In the genomic region with DNA sequence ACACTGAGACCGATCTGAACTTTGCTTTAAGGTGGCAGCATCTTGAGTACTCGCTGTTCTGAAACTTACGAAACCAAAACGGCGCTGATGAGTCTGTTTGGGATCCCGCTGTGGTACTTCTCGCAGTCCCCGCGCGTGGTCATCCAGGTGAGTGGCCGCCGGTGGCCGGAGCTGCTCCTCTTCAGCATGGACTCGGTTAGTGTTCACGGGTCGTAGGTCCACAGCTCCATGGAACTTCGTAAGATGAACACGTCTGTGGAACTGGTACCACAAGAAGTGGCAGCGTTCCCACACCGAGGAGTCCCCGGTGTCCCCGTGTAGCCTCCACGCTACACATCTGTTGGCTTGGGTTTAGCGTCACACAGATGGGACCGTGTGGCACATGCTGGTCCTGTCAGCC, we compare ENCODE assay signal across 23 cellular contexts. TPM values are rescaled to one million over a fixed set of nuclear protein-coding genes. Genes with fewer than 3 reads are reported as not detected.
DNase-seq lines count a peak whose midpoint lies in the region; ATAC-seq, FAIRE-seq and TF ChIP-seq lines count a peak whose summit lies in the region.
"Had no signal": no experiment of that assay in that cellular context is flagged by ENCODE, and none has a peak within 500 bp of the region (broad histone marks: within the 10 kb centered on the region; RNA-seq: fewer than 3 reads in every experiment).

No MANE protein-coding gene starts in this region.

- POLR2A ChIA-PET in HepG2 (lab: Yijun Ruan, JAX) = no interaction called here

- no peak for TF ChIP-seq CTCF in liver (IDR thresholded peaks at IDR 0.05; ENCODE audit: low read depth, low read length, missing input control)
- TF ChIP-seq CTCF in HepG2 (CRISPR knock-in tag; IDR thresholded peaks at IDR 0.05) = no peak
- no peak for TF ChIP-seq CTCF in fibroblast of lung (conservative IDR thresholded peaks at IDR 0.05 in 1 of 2, IDR thresholded peaks at IDR 0.05 in 1 of 2; ENCODE audit: low read depth in 1 of 2, low read length in 2 of 2)
- no peak for TF ChIP-seq CTCF in gastrocnemius medialis (IDR thresholded peaks at IDR 0.05 in 4 of 5, conservative IDR thresholded peaks at IDR 0.05 in 1 of 5)
- no peak for TF ChIP-seq CTCF in mesothelial cell of epicardium (IDR thresholded peaks at IDR 0.05; ENCODE audit: unreplicated experiment)

- peak overlapping the region; percentile 97 to 100 for H3K27ac ChIP-seq in liver (ENCODE audit: low read depth in 1 of 2, low read length in 2 of 2)
- no peak overlapping the region for H3K27ac ChIP-seq in HepG2 (ENCODE audit: extremely low read length, insufficient read depth, low read length)
- H3K27ac ChIP-seq in fibroblast of lung (ENCODE audit: insufficient read depth, low read length) = peak overlapping the region; percentile 95
- peak overlapping the region; percentile 76 to 84 (median 78) for H3K27ac ChIP-seq in gastrocnemius medialis
- H3K27ac ChIP-seq: BLaER1 had no signal

- H3K4me1 Mint-ChIP-seq in mesothelial cell of epicardium = no peaks in the 10 kb centered on the region

- in situ Hi-C loops in HepG2 (cut with HindIII; ENCODE audit: extremely low pct_ligation_motif_present, low pct_unique_long_range_greater_than_20kb) = no loop called here
- in situ Hi-C loops in gastrocnemius medialis (cut with MboI; ENCODE audit: low sequenced_read_pairs in 4 of 4) = loop anchor here in 1 of 4 donors (10.0 kb wide), 1 partner anchor 81 kb away; no protein-coding TSS in a partner anchor

- WGBS in liver = 97% methylated on average over 25 of the region's 25 CpGs
- WGBS in HepG2 (ENCODE audit: low lambda C conversion rate) = 97% methylated on average over 22 of the region's 25 CpGs

- TF ChIP-seq RAD21 in liver (IDR thresholded peaks at IDR 0.05) = no peak
- no peak for TF ChIP-seq RAD21 in HepG2 (CRISPR knock-in tag; IDR thresholded peaks at IDR 0.05)

- no peak overlapping the region for H3K27ac Mint-ChIP-seq in mesothelial cell of epicardium
- H3K27ac Mint-ChIP-seq: effector memory CD8-positive, alpha-beta T cell had no signal

- H3K4me3 Mint-ChIP-seq in mesothelial cell of epicardium = no peak overlapping the region
- H3K4me3 Mint-ChIP-seq: effector memory CD8-positive, alpha-beta T cell; naive B cell had no signal

- H3K36me3 Mint-ChIP-seq in mesothelial cell of epicardium = peaks cover 49% of the 10 kb centered on the region

- TF ChIP-seq POLR2A in HepG2 (IDR thresholded peaks at IDR 0.05; ENCODE audit: insufficient read depth in 1 of 2, low read depth in 2 of 2, low read length in 2 of 2) (no peak), gastrocnemius medialis (IDR thresholded peaks at IDR 0.05) (no peak)

- no TSS peak for BruUV-seq in HepG2 (replicated peaks; lab: Mats Ljungman, UMichigan)

- no peaks in the 10 kb centered on the region for H3K27me3 Mint-ChIP-seq in mesothelial cell of epicardium (ENCODE audit: low read depth)
- H3K27me3 Mint-ChIP-seq: effector memory CD8-positive, alpha-beta T cell; naive B cell had no signal

- ATAC-seq in HepG2 = no peak
- no peak for ATAC-seq in gastrocnemius medialis
- ATAC-seq in HG03442 (IDR thresholded peaks at IDR 0.05; ENCODE audit: unreplicated experiment) = no peak
- ATAC-seq: effector memory CD8-positive, alpha-beta T cell; stimulated activated naive CD8-positive, alpha-beta T cell treated with anti-CD3 and anti-CD28 coated beads, Interleukin-15, Interleukin-2, amounts not matched to agents 100 U/mL and 50 U/mL, for 24 hours had no signal

- DNase-seq in HepG2 (ENCODE audit: low spot score) = no peak
- no peak for DNase-seq in fibroblast of lung (ENCODE audit: low read depth in 2 of 2)
- no peak for DNase-seq in gastrocnemius medialis
- DNase-seq in NCI-H2081 (lab: John Stamatoyannopoulos, UW) = no peak
- no peak for DNase-seq in mesothelial cell of epicardium (ENCODE audit: low spot score in 2 of 2, unreplicated experiment in 2 of 2)
- DNase-seq in activated naive CD4-positive, alpha-beta T cell treated with anti-CD3 and anti-CD28 coated beads, Interleukin-2, amount 50 U/mL, for 16 hours = no peak
- DNase-seq: activated CD4-positive, alpha-beta T cell treated with anti-CD3 and anti-CD28 coated beads, Interleukin-2, amount 50 U/mL, for 4 hours; activated CD8-positive, alpha-beta memory T cell treated with anti-CD3 and anti-CD28 coated beads, Interleukin-2, amount 50 U/mL, for 4 hours; colonic mucosa; COR-L47; effector memory CD8-positive, alpha-beta T cell; GDM1; kidney glomerular epithelial cell; naive B cell; NCI-H1092 treated with DMSO at 0.1 percent for 48 hours; NCI-H2029; NCI-H226; NCI-H82; stimulated activated CD4-positive, alpha-beta T cell treated with anti-CD3 and anti-CD28 coated beads, Interleukin-15, amount 100 ng/mL, for 24 hours; stimulated activated naive CD8-positive, alpha-beta T cell treated with anti-CD3 and anti-CD28 coated beads, Interleukin-15, Interleukin-2, amounts not matched to agents 100 U/mL and 50 U/mL, for 24 hours had no signal

- H3K36me3 ChIP-seq in liver (ENCODE audit: control insufficient read depth in 4 of 4, insufficient read depth in 3 of 4, low read depth in 1 of 4, low read length in 3 of 4) (peaks cover 3 to 34% (median 23%) of the 10 kb centered on the region in 4 donors), HepG2 (replicated peaks in 1 of 2; ENCODE audit: control insufficient read depth in 1 of 2, insufficient read depth in 2 of 2, low read length in 2 of 2) (peaks cover 19 to 63% of the 10 kb centered on the region in 2 experiments; a peak in 4 of 5 replicates), fibroblast of lung (ENCODE audit: control insufficient read depth, insufficient read depth, low read length) (peaks cover 25% of the 10 kb centered on the region), gastrocnemius medialis (peaks cover 0 to 72% of the 10 kb centered on the region in 2 donors)

- intact Hi-C loops in HepG2 (cut with micrococcal nuclease; ENCODE audit: unreplicated experiment) = no loop called here
- intact Hi-C loops in gastrocnemius medialis (cut with DNase I; ENCODE audit: low total_unique reads) = no loop called here

- H3K4me1 ChIP-seq in liver (ENCODE audit: control insufficient read depth in 4 of 4, insufficient read depth in 4 of 4, low read length in 3 of 4) = peaks cover 3 to 24% (median 14%) of the 10 kb centered on the region in 4 donors
- H3K4me1 ChIP-seq in HepG2 (ENCODE audit: insufficient read depth, low read length) = peaks cover 8% of the 10 kb centered on the region
- peaks cover 11% of the 10 kb centered on the region for H3K4me1 ChIP-seq in fibroblast of lung (ENCODE audit: control insufficient read depth, extremely low read depth, insufficient read depth, low read length)
- peaks cover 6 to 12% of the 10 kb centered on the region in 2 donors for H3K4me1 ChIP-seq in gastrocnemius medialis
- H3K4me1 ChIP-seq: BLaER1 had no signal

- H4K20me1 ChIP-seq in HepG2 (ENCODE audit: insufficient read depth, low read length) = no peaks in the 10 kb centered on the region
- no peaks in the 10 kb centered on the region for H4K20me1 ChIP-seq in fibroblast of lung (ENCODE audit: control insufficient read depth, extremely low read depth, insufficient read depth, low read length)

- H2AFZ ChIP-seq in HepG2 (ENCODE audit: low read length) (no peak overlapping the region), fibroblast of lung (ENCODE audit: low read length) (no peak overlapping the region)

- H3K4me3 ChIP-seq in liver (ENCODE audit: low read depth in 1 of 3, low read length in 3 of 3) (no peak overlapping the region), HepG2 (replicated peaks in 1 of 3; ENCODE audit: insufficient read depth in 1 of 3, low read depth in 2 of 3, low read length in 3 of 3) (no peak overlapping the region), fibroblast of lung (replicated peaks in 1 of 4; ENCODE audit: control extremely low read depth in 1 of 4, insufficient read depth in 1 of 4, low read depth in 3 of 4, low read length in 4 of 4) (no peak overlapping the region), gastrocnemius medialis (no peak overlapping the region)
- H3K4me3 ChIP-seq: BLaER1, colonic mucosa had no signal

- H3K27me3 ChIP-seq in liver (ENCODE audit: control insufficient read depth in 4 of 4, insufficient read depth in 4 of 4, low read length in 3 of 4) (no peaks in the 10 kb centered on the region), HepG2 (ENCODE audit: control insufficient read depth in 1 of 2, insufficient read depth in 2 of 2, low read length in 2 of 2) (no peaks in the 10 kb centered on the region), fibroblast of lung (ENCODE audit: control insufficient read depth, insufficient read depth, low read length) (no peaks in the 10 kb centered on the region), gastrocnemius medialis (no peaks in the 10 kb centered on the region)
- H3K27me3 ChIP-seq: BLaER1, colonic mucosa had no signal

- peak overlapping the region in 1 of 2 donors; percentile 25 for H3K9ac ChIP-seq in liver (ENCODE audit: low read depth in 1 of 2, low read length in 2 of 2)
- no peak overlapping the region for H3K9ac ChIP-seq in HepG2 (ENCODE audit: insufficient read depth, low read depth, low read length)
- H3K9ac ChIP-seq in fibroblast of lung (ENCODE audit: insufficient read depth, low read length) = no peak overlapping the region
- H3K9ac ChIP-seq: BLaER1 had no signal

- no peak for FAIRE-seq in HepG2 (lab: Jason Lieb, UNC)

- TF ChIP-seq EP300 in HepG2 (IDR thresholded peaks at IDR 0.05; ENCODE audit: low read depth in 2 of 2, low read length in 2 of 2) = no peak
- no peak for TF ChIP-seq EP300 in HepG2 (CRISPR knock-in tag; IDR thresholded peaks at IDR 0.05; ENCODE audit: borderline replicate concordance)

- no peaks in the 10 kb centered on the region for H3K9me3 ChIP-seq in liver (ENCODE audit: control insufficient read depth in 4 of 4, low read length in 3 of 4)
- H3K9me3 ChIP-seq in HepG2 (ENCODE audit: low read length) = no peaks in the 10 kb centered on the region
- H3K9me3 ChIP-seq in fibroblast of lung (ENCODE audit: control insufficient read depth, insufficient read depth, low read depth, low read length) = no peaks in the 10 kb centered on the region
- no peaks in the 10 kb centered on the region for H3K9me3 ChIP-seq in gastrocnemius medialis
- H3K9me3 ChIP-seq: BLaER1, colonic mucosa had no signal

- no peaks in the 10 kb centered on the region for H3K9me3 Mint-ChIP-seq in mesothelial cell of epicardium
- H3K9me3 Mint-ChIP-seq: effector memory CD8-positive, alpha-beta T cell; naive B cell had no signal

- H3K79me2 ChIP-seq in HepG2 (ENCODE audit: insufficient read depth, low read length) = no peaks in the 10 kb centered on the region
- peaks cover 14% of the 10 kb centered on the region for H3K79me2 ChIP-seq in fibroblast of lung (ENCODE audit: control insufficient read depth, insufficient read depth, low read length)

- CTCF ChIA-PET in HepG2 (lab: Yijun Ruan, JAX; ENCODE audit: low intra/inter-chr PET ratio, low total read pairs) = no interaction called here

- H3K4me2 ChIP-seq in HepG2 (ENCODE audit: low read depth, low read length) = no peak overlapping the region
- no peak overlapping the region for H3K4me2 ChIP-seq in fibroblast of lung (ENCODE audit: extremely low read depth, insufficient read depth, low read length)
- H3K4me2 ChIP-seq: BLaER1 had no signal

RNA-seq across cellular contexts. Expression of gene GET4, which starts 10.4 kb away (rescaled TPM):
- total RNA-seq in liver (10 to 100 TPM; 19.5 to 30.3 TPM), HepG2 (2016; rRNA removed; fragmentation: Illumina TruSeq; extraction: Trizol) (28.2 and 31.6 TPM in 2 replicates), fibroblast of lung (21.6 and 23.1 TPM in 2 replicates), gastrocnemius medialis (10 to 100 TPM; 24.6 to 40.8 (median 30.0) TPM), mesothelial cell of epicardium (67.9 to 77.6 TPM (median 72.2 TPM) in 3 replicates)
- polyA plus RNA-seq in liver (10 to 100 TPM; 24.3 to 34.7 TPM), HepG2 (2011; rRNA removed) (35.2 and 44.4 TPM in 2 replicates), fibroblast of lung (13.4 and 15.9 TPM in 2 replicates)
- total RNA-seq in HepG2 (2016; cell fraction: cytosol; rRNA removed; fragmentation: Illumina TruSeq; extraction: Trizol; ENCODE audit: low read depth) = 7.8 and 8.0 TPM in 2 replicates
- 27.8 and 31.5 TPM in 2 replicates for total RNA-seq in HepG2 (2016; cell fraction: insoluble cytoplasmic fraction; rRNA removed; fragmentation: Illumina TruSeq; extraction: Trizol)
- total RNA-seq in HepG2 (2016; cell fraction: membrane; rRNA removed; fragmentation: Illumina TruSeq; extraction: Trizol) = 18.9 and 22.1 TPM in 2 replicates
- 26.6 and 28.2 TPM in 2 replicates for total RNA-seq in HepG2 (2016; cell fraction: nucleus; rRNA removed; fragmentation: Illumina TruSeq; extraction: Trizol)
- 32.6 and 49.3 TPM in 2 replicates for polyA plus RNA-seq in HepG2 (2011; cell fraction: cytosol; rRNA removed)
- polyA plus RNA-seq in HepG2 (2011; cell fraction: nucleus; rRNA removed) = 186 and 201 TPM in 2 replicates
- polyA plus RNA-seq in HepG2 (2012) = 33.0 and 39.4 TPM in 2 replicates
- 13.8 and 16.4 TPM in 2 replicates for polyA plus RNA-seq in HepG2 (2016; cell fraction: cytosol; fragmentation: Illumina TruSeq; extraction: Trizol; ENCODE audit: low read depth)
- polyA plus RNA-seq in HepG2 (2016; cell fraction: insoluble cytoplasmic fraction; fragmentation: Illumina TruSeq; extraction: Trizol; ENCODE audit: low read depth) = 49.1 and 51.2 TPM in 2 replicates
- polyA plus RNA-seq in HepG2 (2016; cell fraction: membrane; fragmentation: Illumina TruSeq; extraction: Trizol; ENCODE audit: low read depth) = 21.9 and 26.3 TPM in 2 replicates
- 111 and 112 TPM in 2 replicates for polyA plus RNA-seq in HepG2 (2016; cell fraction: nucleus; fragmentation: Illumina TruSeq; extraction: Trizol; ENCODE audit: insufficient read depth, low read depth)
- 16.3 and 17.4 TPM in 2 replicates for polyA minus RNA-seq in HepG2 (2011; rRNA and poly(A)+ RNA removed; ENCODE audit: low replicate concordance)
- 9.7 and 12.6 TPM in 2 replicates for polyA minus RNA-seq in HepG2 (2011; cell fraction: cytosol; rRNA and poly(A)+ RNA removed)
- 19.2 and 26.4 TPM in 2 replicates for polyA minus RNA-seq in HepG2 (2011; cell fraction: nucleus; rRNA and poly(A)+ RNA removed)
- polyA plus RNA-seq in fibroblast of lung (2012) = 18.0 and 26.5 TPM in 2 replicates
- 1.3 and 6.9 TPM in 2 replicates for polyA minus RNA-seq in fibroblast of lung (ENCODE audit: low replicate concordance)

RNA-seq across cellular contexts. Expression of gene SUN1, which starts 33.6 kb away (rescaled TPM):
- total RNA-seq in liver (100 to 1,000 TPM in 1 of 2 donors, 10 to 100 TPM in 1; 50.9 to 162 TPM), HepG2 (2016; rRNA removed; fragmentation: Illumina TruSeq; extraction: Trizol) (23.2 and 47.0 TPM in 2 replicates), fibroblast of lung (92.7 and 185 TPM in 2 replicates), gastrocnemius medialis (100 to 1,000 TPM; 112 to 154 (median 132) TPM), mesothelial cell of epicardium (199 to 201 TPM (median 200 TPM) in 3 replicates)
- polyA plus RNA-seq in liver (10 to 100 TPM; 24.8 to 29.2 TPM), HepG2 (2011; rRNA removed) (126 and 140 TPM in 2 replicates), fibroblast of lung (157 and 220 TPM in 2 replicates)
- 20.5 and 20.8 TPM in 2 replicates for total RNA-seq in HepG2 (2016; cell fraction: cytosol; rRNA removed; fragmentation: Illumina TruSeq; extraction: Trizol; ENCODE audit: low read depth)
- total RNA-seq in HepG2 (2016; cell fraction: insoluble cytoplasmic fraction; rRNA removed; fragmentation: Illumina TruSeq; extraction: Trizol) = 23.7 and 48.5 TPM in 2 replicates
- 17.9 and 19.0 TPM in 2 replicates for total RNA-seq in HepG2 (2016; cell fraction: membrane; rRNA removed; fragmentation: Illumina TruSeq; extraction: Trizol)
- 73.3 and 80.7 TPM in 2 replicates for total RNA-seq in HepG2 (2016; cell fraction: nucleus; rRNA removed; fragmentation: Illumina TruSeq; extraction: Trizol)
- polyA plus RNA-seq in HepG2 (2011; cell fraction: cytosol; rRNA removed) = 172 and 209 TPM in 2 replicates
- 652 and 741 TPM in 2 replicates for polyA plus RNA-seq in HepG2 (2011; cell fraction: nucleus; rRNA removed)
- polyA plus RNA-seq in HepG2 (2012) = 71.5 and 75.9 TPM in 2 replicates
- 8.3 and 11.8 TPM in 2 replicates for polyA plus RNA-seq in HepG2 (2016; cell fraction: cytosol; fragmentation: Illumina TruSeq; extraction: Trizol; ENCODE audit: low read depth)
- 18.4 and 20.2 TPM in 2 replicates for polyA plus RNA-seq in HepG2 (2016; cell fraction: insoluble cytoplasmic fraction; fragmentation: Illumina TruSeq; extraction: Trizol; ENCODE audit: low read depth)
- 7.5 and 9.3 TPM in 2 replicates for polyA plus RNA-seq in HepG2 (2016; cell fraction: membrane; fragmentation: Illumina TruSeq; extraction: Trizol; ENCODE audit: low read depth)
- polyA plus RNA-seq in HepG2 (2016; cell fraction: nucleus; fragmentation: Illumina TruSeq; extraction: Trizol; ENCODE audit: insufficient read depth, low read depth) = 160 and 177 TPM in 2 replicates
- polyA minus RNA-seq in HepG2 (2011; rRNA and poly(A)+ RNA removed; ENCODE audit: low replicate concordance) = 212 and 267 TPM in 2 replicates
- polyA minus RNA-seq in HepG2 (2011; cell fraction: cytosol; rRNA and poly(A)+ RNA removed) = 55.5 and 58.0 TPM in 2 replicates
- 208 and 210 TPM in 2 replicates for polyA minus RNA-seq in HepG2 (2011; cell fraction: nucleus; rRNA and poly(A)+ RNA removed)
- 88.9 and 139 TPM in 2 replicates for polyA plus RNA-seq in fibroblast of lung (2012)
- polyA minus RNA-seq in fibroblast of lung (ENCODE audit: low replicate concordance) = 247 and 378 TPM in 2 replicates
